Comparison of ENCODE assay signal across 1 cellular context in genomic region chr20:33541797-33542196, GRCh38.
A peak's percentile ranks its signal among the peaks of the same experiment; 100 is the strongest.
TF ChIP-seq lines count a peak whose summit lies in the region.

No MANE protein-coding gene starts in this region.

TF ChIP-seq in HepG2, 621 proteins besides CTCF, POLR2A, EP300 and RAD21 (continued from another document):
- TF ChIP-seq, protein P1, sequence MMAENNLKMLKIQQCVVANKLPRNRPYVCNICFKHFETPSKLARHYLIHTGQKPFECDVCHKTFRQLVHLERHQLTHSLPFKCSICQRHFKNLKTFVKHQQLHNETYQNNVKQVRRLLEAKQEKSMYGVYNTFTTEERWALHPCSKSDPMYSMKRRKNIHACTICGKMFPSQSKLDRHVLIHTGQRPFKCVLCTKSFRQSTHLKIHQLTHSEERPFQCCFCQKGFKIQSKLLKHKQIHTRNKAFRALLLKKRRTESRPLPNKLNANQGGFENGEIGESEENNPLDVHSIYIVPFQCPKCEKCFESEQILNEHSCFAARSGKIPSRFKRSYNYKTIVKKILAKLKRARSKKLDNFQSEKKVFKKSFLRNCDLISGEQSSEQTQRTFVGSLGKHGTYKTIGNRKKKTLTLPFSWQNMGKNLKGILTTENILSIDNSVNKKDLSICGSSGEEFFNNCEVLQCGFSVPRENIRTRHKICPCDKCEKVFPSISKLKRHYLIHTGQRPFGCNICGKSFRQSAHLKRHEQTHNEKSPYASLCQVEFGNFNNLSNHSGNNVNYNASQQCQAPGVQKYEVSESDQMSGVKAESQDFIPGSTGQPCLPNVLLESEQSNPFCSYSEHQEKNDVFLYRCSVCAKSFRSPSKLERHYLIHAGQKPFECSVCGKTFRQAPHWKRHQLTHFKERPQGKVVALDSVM (CRISPR knock-in tag; IDR thresholded peaks at IDR 0.05): peak; percentile 92
